8 cellular contexts compared by ENCODE assay signal in the genomic region with DNA sequence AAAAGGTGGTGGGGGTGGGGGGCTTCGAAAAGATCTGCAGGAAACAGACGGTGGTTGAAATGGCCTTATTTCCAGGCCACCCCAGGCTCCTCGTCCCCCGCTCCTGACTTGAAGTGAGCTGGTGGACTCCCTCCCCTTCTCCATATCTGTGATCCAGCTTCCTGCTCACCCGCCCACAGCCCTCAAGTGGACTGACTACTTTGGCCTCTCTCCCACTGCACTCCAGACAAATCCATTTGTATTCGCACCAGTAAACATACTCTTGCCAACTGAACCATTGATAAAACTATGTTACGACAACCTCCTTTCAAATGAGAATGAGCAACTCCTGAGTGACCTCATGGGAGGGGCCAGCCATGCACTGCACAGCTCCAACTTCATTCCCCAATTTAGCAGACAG.
DNase-seq lines count a peak whose midpoint lies in the region; ATAC-seq, FAIRE-seq and TF ChIP-seq lines count a peak whose summit lies in the region.

No MANE protein-coding gene starts in this region.

- peak overlapping the region in 1 of 10 experiments; percentile 38; a peak in 2 of 20 replicates for H3K4me3 ChIP-seq in BLaER1 treated with 17β-estradiol and CSF1 and Interleukin-3, amounts not matched to agents 10 nM and 100 nM
- no peak overlapping the region for H3K4me3 ChIP-seq in H1 (ENCODE audit: extremely low read depth in 1 of 4, insufficient read depth in 2 of 4, low read depth in 3 of 4, low read length in 4 of 4)

- DNase-seq in NCI-H345 (lab: John Stamatoyannopoulos, UW) (peak; percentile 95), H1 (ENCODE audit: low read depth in 1 of 2, low spot score in 2 of 2) (no peak), medulla oblongata (ENCODE audit: extremely low spot score) (peak; percentile 37), NCI-H526 treated with DMSO at 0.1 percent for 48 hours (lab: John Stamatoyannopoulos, UW) (no peak), D341Med (ENCODE audit: low spot score) (no peak), DMS 273 (lab: John Stamatoyannopoulos, UW; ENCODE audit: unreplicated experiment) (no peak)

- no peak for ATAC-seq in HG03025 (IDR thresholded peaks at IDR 0.05; ENCODE audit: low FRiP score, unreplicated experiment)

- no peaks in the 10 kb centered on the region for H3K36me3 ChIP-seq in BLaER1 treated with 17β-estradiol and CSF1 and Interleukin-3, amounts not matched to agents 10 nM and 100 nM
- no peaks in the 10 kb centered on the region; a peak in 1 of 8 replicates for H3K36me3 ChIP-seq in H1 (ENCODE audit: control insufficient read depth in 2 of 4, insufficient read depth in 4 of 4, low read length in 3 of 4)

- no peaks in the 10 kb centered on the region for H3K79me2 ChIP-seq in H1 (ENCODE audit: control insufficient read depth in 1 of 2, insufficient read depth in 2 of 2, low read length in 2 of 2)

- CTCF ChIA-PET in H1 (lab: Charles Lee; ENCODE audit: partially characterized antibody): interaction anchor here (1.5 to 2.0 kb wide), 3 partner anchors 11 to 24 kb away, joined by 4 to 6 read pairs (median 5); no protein-coding TSS in a partner anchor

- no peak overlapping the region for H3K14ac ChIP-seq in H1 (ENCODE audit: insufficient read length)

- peaks cover 0 to 8% (median 0%) of the 10 kb centered on the region in 11 experiments; a peak in 7 of 22 replicates for H3K9me3 ChIP-seq in BLaER1 treated with 17β-estradiol and CSF1 and Interleukin-3, amounts not matched to agents 10 nM and 100 nM (replicated peaks in 1 of 11)
- no peaks in the 10 kb centered on the region for H3K9me3 ChIP-seq in H1 (ENCODE audit: insufficient read depth in 2 of 2, low read depth in 1 of 2, low read length in 1 of 2)

- no peak overlapping the region for H2AK5ac ChIP-seq in H1 (ENCODE audit: low read depth, low read length)

- no peaks in the 10 kb centered on the region for H3K79me1 ChIP-seq in H1 (ENCODE audit: low read depth, low read length)

- H2BK5ac ChIP-seq in H1 (ENCODE audit: low read depth, low read length): no peak overlapping the region

- peak overlapping the region; percentile 85; the same call in 1 of the 2 replicates for H2AFZ ChIP-seq in H1 (ENCODE audit: low read length)

- H2BK12ac ChIP-seq in H1 (ENCODE audit: low read depth, low read length): no peak overlapping the region

- TF ChIP-seq POLR2A in H1 (IDR thresholded peaks at IDR 0.05; ENCODE audit: control extremely low read depth in 1 of 2, low read depth in 2 of 2, low read length in 2 of 2): no peak

- no peak overlapping the region for H3K23ac ChIP-seq in H1 (ENCODE audit: insufficient read length)

- TF ChIP-seq CTCF in H1 (IDR thresholded peaks at IDR 0.05; ENCODE audit: control extremely low read depth in 1 of 3, insufficient read depth in 1 of 3, low read depth in 1 of 3, low read length in 3 of 3): no peak

- no peak overlapping the region for H4K5ac ChIP-seq in H1 (ENCODE audit: insufficient read length, low read depth, low read length)

- no peak overlapping the region for H2BK20ac ChIP-seq in H1 (ENCODE audit: low read length)

- peaks cover 51 to 56% (median 54%) of the 10 kb centered on the region in 10 experiments for H3K4me1 ChIP-seq in BLaER1 treated with 17β-estradiol and CSF1 and Interleukin-3, amounts not matched to agents 10 nM and 100 nM
- H3K4me1 ChIP-seq in H1 (replicated peaks in 1 of 4; ENCODE audit: control insufficient read depth in 3 of 4, insufficient read depth in 4 of 4, low read length in 3 of 4): peaks cover 0 to 8% (median 6%) of the 10 kb centered on the region in 4 experiments; a peak in 4 of 7 replicates

- H3K18ac ChIP-seq in H1 (ENCODE audit: extremely low read depth, low read length): no peak overlapping the region

- no peak for FAIRE-seq in H1 (lab: Jason Lieb, UNC)

- no peaks in the 10 kb centered on the region; a peak in 1 of 22 replicates for H3K27me3 ChIP-seq in BLaER1 treated with 17β-estradiol and CSF1 and Interleukin-3, amounts not matched to agents 10 nM and 100 nM
- H3K27me3 ChIP-seq in H1 (replicated peaks in 1 of 4; ENCODE audit: control insufficient read depth in 3 of 4, extremely low read depth in 1 of 4, insufficient read depth in 3 of 4, low read length in 3 of 4): no peaks in the 10 kb centered on the region

- no peak overlapping the region for H2BK15ac ChIP-seq in H1 (ENCODE audit: low read length)

- H4K8ac ChIP-seq in H1 (ENCODE audit: extremely low read depth, insufficient read depth, low read length): no peak overlapping the region

- H3K23me2 ChIP-seq in H1 (ENCODE audit: low read depth, low read length): peaks cover 9% of the 10 kb centered on the region; the same call in 1 of the 2 replicates

- H3K27ac ChIP-seq in BLaER1 treated with 17β-estradiol and CSF1 and Interleukin-3, amounts not matched to agents 10 nM and 100 nM: peak overlapping the region in 6 of 11 experiments; percentile 5 to 89 (median 81); a peak in 9 of 22 replicates
- no peak overlapping the region for H3K27ac ChIP-seq in H1 (ENCODE audit: low read depth, low read length)

- H3K9ac ChIP-seq in BLaER1 treated with 17β-estradiol and CSF1 and Interleukin-3, amounts not matched to agents 10 nM and 100 nM: peak overlapping the region in 4 of 11 experiments; percentile 22 to 80 (median 62); a peak in 4 of 22 replicates
- no peak overlapping the region for H3K9ac ChIP-seq in H1 (replicated peaks in 1 of 4; ENCODE audit: extremely low read depth in 1 of 4, low read depth in 3 of 4, low read length in 3 of 4)

- 79% methylated on average over 7 of the region's 7 CpGs; no CpG with 5 or more reads in 1 of the 2 experiments for WGBS in H1 (ENCODE audit: extremely low coverage in 1 of 2, insufficient coverage in 1 of 2, insufficient read length in 1 of 2, insufficient replicate concordance in 2 of 2, low coverage in 1 of 2, low lambda C conversion rate in 2 of 2, missing lambda C conversion rate in 1 of 2), 2 experiments

- no peak overlapping the region for H2BK120ac ChIP-seq in H1 (replicated peaks; ENCODE audit: low read depth, low read length)

- POLR2A ChIA-PET in H1 (lab: Charles Lee; ENCODE audit: partially characterized antibody): no interaction called here

- no peak for TF ChIP-seq RAD21 in H1 (IDR thresholded peaks at IDR 0.05 in 1 of 2, conservative IDR thresholded peaks at IDR 0.05 in 1 of 2; ENCODE audit: low read depth in 2 of 2, low read length in 2 of 2)

- peak overlapping the region; percentile 26 to 95 (median 88) for H3K4me2 ChIP-seq in BLaER1 treated with 17β-estradiol and CSF1 and Interleukin-3, amounts not matched to agents 10 nM and 100 nM
- H3K4me2 ChIP-seq in H1 (ENCODE audit: insufficient read depth in 1 of 2, low read depth in 2 of 2, low read length in 2 of 2): no peak overlapping the region

- TF ChIP-seq EP300 in H1 (IDR thresholded peaks at IDR 0.05; ENCODE audit: borderline replicate concordance in 1 of 2, low read depth in 2 of 2, low read length in 2 of 2): no peak

- no peak overlapping the region for H4K91ac ChIP-seq in H1 (replicated peaks; ENCODE audit: insufficient read length, low read length)

- H4K20me1 ChIP-seq in BLaER1 treated with 17β-estradiol and CSF1 and Interleukin-3, amounts not matched to agents 10 nM and 100 nM: no peaks in the 10 kb centered on the region
- H4K20me1 ChIP-seq in H1 (replicated peaks in 1 of 2; ENCODE audit: control insufficient read depth in 1 of 2, insufficient read depth in 2 of 2, low read length in 2 of 2): peaks cover 0 to 7% of the 10 kb centered on the region in 2 experiments

- no peak overlapping the region for H3K4ac ChIP-seq in H1 (replicated peaks; ENCODE audit: insufficient read length, low read depth, low read length)

- no peak overlapping the region for H3K56ac ChIP-seq in H1 (replicated peaks; ENCODE audit: insufficient read length, low read depth, low read length)

TF ChIP-seq in H1, 55 proteins besides CTCF, POLR2A, EP300 and RAD21:
- TF ChIP-seq, protein P1, sequence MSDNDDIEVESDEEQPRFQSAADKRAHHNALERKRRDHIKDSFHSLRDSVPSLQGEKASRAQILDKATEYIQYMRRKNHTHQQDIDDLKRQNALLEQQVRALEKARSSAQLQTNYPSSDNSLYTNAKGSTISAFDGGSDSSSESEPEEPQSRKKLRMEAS (IDR thresholded peaks at IDR 0.05): no peak
- TF ChIP-seq RXRA (IDR thresholded peaks at IDR 0.05; ENCODE audit: insufficient read depth, low read depth, low read length): no peak
- no peak for TF ChIP-seq ZNF274 (IDR thresholded peaks at IDR 0.05; ENCODE audit: borderline replicate concordance, extremely low read depth, low read length)
- no peak for TF ChIP-seq HDAC2 (IDR thresholded peaks at IDR 0.05; ENCODE audit: borderline replicate concordance in 1 of 2, low read depth in 2 of 2, low read length in 2 of 2)
- no peak for TF ChIP-seq TAF7 (optimal IDR thresholded peaks at IDR 0.05; ENCODE audit: borderline replicate concordance, low read depth, low read length)
- TF ChIP-seq SP1 (IDR thresholded peaks at IDR 0.05; ENCODE audit: low read depth, low read length): no peak
- TF ChIP-seq, protein P2, sequence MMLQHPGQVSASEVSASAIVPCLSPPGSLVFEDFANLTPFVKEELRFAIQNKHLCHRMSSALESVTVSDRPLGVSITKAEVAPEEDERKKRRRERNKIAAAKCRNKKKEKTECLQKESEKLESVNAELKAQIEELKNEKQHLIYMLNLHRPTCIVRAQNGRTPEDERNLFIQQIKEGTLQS (IDR thresholded peaks at IDR 0.05; ENCODE audit: insufficient read depth, low read depth, low read length): no peak
- no peak for TF ChIP-seq NANOG (IDR thresholded peaks at IDR 0.05; ENCODE audit: insufficient read depth, low read depth, low read length, poor library complexity, severe bottlenecking)
- TF ChIP-seq JUND (IDR thresholded peaks at IDR 0.05; ENCODE audit: low read length): no peak
- TF ChIP-seq POU5F1 (IDR thresholded peaks at IDR 0.05; ENCODE audit: low read depth, low read length): no peak
- TF ChIP-seq NRF1 (IDR thresholded peaks at IDR 0.05; ENCODE audit: low read depth, low read length): no peak
- TF ChIP-seq ASH2L (IDR thresholded peaks at IDR 0.05; ENCODE audit: low read length): no peak
- TF ChIP-seq SIN3A (conservative IDR thresholded peaks at IDR 0.05 in 1 of 2, IDR thresholded peaks at IDR 0.05 in 1 of 2; ENCODE audit: low read depth in 1 of 2, low read length in 2 of 2): no peak
- TF ChIP-seq BACH1 (IDR thresholded peaks at IDR 0.05; ENCODE audit: low read length): no peak
- no peak for TF ChIP-seq BRCA1 (IDR thresholded peaks at IDR 0.05; ENCODE audit: low read depth, low read length)
- no peak for TF ChIP-seq CHD1 (IDR thresholded peaks at IDR 0.05; ENCODE audit: low read depth, low read length)
- no peak for TF ChIP-seq JUN (IDR thresholded peaks at IDR 0.05; ENCODE audit: low read depth, low read length)

Comparison
In these comparisons a context has a peak if more than half of its experiments do, and no peak if none do; other contexts are left out.
1. H3K4me2 ChIP-seq: peak in BLaER1 treated with 17β-estradiol and CSF1 and Interleukin-3, amounts not matched to agents 10 nM and 100 nM (11 of 11); none in H1 (0 of 2).
2. DNase-seq: peak in NCI-H345 (single experiment) and medulla oblongata (single experiment); none in H1 (0 of 2), NCI-H526 treated with DMSO at 0.1 percent for 48 hours (single experiment), D341Med (single experiment) and DMS 273 (single experiment).